ENCODE assay signal across 1 cellular context in the genomic region with DNA sequence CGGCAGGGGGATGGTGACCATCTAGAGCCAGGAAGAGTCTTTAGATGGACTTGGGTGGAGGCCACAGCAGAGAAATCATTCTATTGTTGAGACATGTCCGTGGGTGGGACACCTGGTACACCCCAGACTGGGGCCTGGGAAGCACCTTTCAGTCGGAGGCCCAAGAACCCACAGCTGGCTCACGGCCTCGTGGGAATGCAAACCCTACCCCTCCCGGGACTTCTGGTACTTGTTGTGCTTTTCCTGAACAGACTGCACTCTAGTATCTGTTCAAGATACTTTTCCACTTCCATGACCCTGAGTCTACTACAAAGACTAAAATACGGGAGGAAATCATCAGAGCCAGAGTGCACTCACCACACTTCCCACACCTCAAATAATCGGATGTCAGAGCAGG.
A peak's percentile ranks its signal among the peaks of the same experiment; 100 is the strongest.
TF ChIP-seq lines count a peak whose summit lies in the region.

No MANE protein-coding gene starts in this region.

TF ChIP-seq in GM12878, 131 proteins besides CTCF, POLR2A, EP300 and RAD21 (continued from another document):
- TF ChIP-seq, protein P1, sequence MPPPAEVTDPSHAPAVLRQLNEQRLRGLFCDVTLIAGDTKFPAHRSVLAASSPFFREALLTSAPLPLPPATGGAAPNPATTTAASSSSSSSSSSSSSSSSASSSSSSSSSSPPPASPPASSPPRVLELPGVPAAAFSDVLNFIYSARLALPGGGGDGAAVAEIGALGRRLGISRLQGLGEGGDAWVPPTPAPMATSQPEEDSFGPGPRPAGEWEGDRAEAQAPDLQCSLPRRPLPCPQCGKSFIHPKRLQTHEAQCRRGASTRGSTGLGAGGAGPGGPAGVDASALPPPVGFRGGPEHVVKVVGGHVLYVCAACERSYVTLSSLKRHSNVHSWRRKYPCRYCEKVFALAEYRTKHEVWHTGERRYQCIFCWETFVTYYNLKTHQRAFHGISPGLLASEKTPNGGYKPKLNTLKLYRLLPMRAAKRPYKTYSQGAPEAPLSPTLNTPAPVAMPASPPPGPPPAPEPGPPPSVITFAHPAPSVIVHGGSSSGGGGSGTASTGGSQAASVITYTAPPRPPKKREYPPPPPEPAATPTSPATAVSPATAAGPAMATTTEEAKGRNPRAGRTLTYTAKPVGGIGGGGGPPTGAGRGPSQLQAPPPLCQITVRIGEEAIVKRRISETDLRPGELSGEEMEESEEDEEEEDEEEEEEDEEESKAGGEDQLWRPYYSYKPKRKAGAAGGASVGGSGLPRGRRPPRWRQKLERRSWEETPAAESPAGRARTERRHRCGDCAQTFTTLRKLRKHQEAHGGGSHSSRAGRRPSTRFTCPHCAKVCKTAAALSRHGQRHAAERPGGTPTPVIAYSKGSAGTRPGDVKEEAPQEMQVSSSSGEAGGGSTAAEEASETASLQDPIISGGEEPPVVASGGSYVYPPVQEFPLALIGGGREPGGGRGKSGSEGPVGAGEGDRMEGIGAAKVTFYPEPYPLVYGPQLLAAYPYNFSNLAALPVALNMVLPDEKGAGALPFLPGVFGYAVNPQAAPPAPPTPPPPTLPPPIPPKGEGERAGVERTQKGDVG (CRISPR knock-in tag; IDR thresholded peaks at IDR 0.05): no peak
- TF ChIP-seq NR2C1 (IDR thresholded peaks at IDR 0.05) (no peak), DPF2 (IDR thresholded peaks at IDR 0.05) (no peak), IRF4 (IDR thresholded peaks at IDR 0.05; ENCODE audit: low read depth, low read length) (no peak), ZNF384 (IDR thresholded peaks at IDR 0.05; ENCODE audit: borderline replicate concordance, low read depth, low read length) (no peak), ESRRA (IDR thresholded peaks at IDR 0.05; ENCODE audit: low read length) (no peak), CBFB (IDR thresholded peaks at IDR 0.05; ENCODE audit: low read depth) (0 out of 2 replicates have a peak, but pooled peaks have one; percentile 12), PAX8 (IDR thresholded peaks at IDR 0.05) (no peak), RB1 (IDR thresholded peaks at IDR 0.05; ENCODE audit: borderline replicate concordance) (no peak), ZNF24 (IDR thresholded peaks at IDR 0.05) (no peak), SREBF1 (IDR thresholded peaks at IDR 0.05; ENCODE audit: low read length) (no peak), KLF5 (IDR thresholded peaks at IDR 0.05; ENCODE audit: partially characterized antibody) (no peak), RBBP5 (conservative IDR thresholded peaks at IDR 0.05) (no peak), TCF3 (IDR thresholded peaks at IDR 0.05; ENCODE audit: borderline replicate concordance, insufficient read depth, low read depth, low read length) (0 out of 2 replicates have a peak, but pooled peaks have one; percentile 47), KAT2A (conservative IDR thresholded peaks at IDR 0.05; ENCODE audit: control insufficient read depth, low read depth, low read length) (no peak), SP1 (IDR thresholded peaks at IDR 0.05; ENCODE audit: low read depth, low read length) (no peak), MXI1 (IDR thresholded peaks at IDR 0.05; ENCODE audit: low read depth, low read length) (no peak), RUNX3 (IDR thresholded peaks at IDR 0.05; ENCODE audit: low read length) (peak; percentile 67), GATAD2B (conservative IDR thresholded peaks at IDR 0.05; ENCODE audit: low read depth) (peak; percentile 50; the same call in 1 of the 2 replicates), IKZF2 (IDR thresholded peaks at IDR 0.05) (0 out of 4 replicates have a peak, but pooled peaks of 1 of the 2 experiments have one; percentile 11), ZZZ3 (IDR thresholded peaks at IDR 0.05; ENCODE audit: control insufficient read depth, insufficient read length, low read depth) (no peak), GABPA (IDR thresholded peaks at IDR 0.05; ENCODE audit: low read depth) (no peak), TBL1XR1 (IDR thresholded peaks at IDR 0.05; ENCODE audit: low read depth, low read length) (no peak), KDM1A (IDR thresholded peaks at IDR 0.05; ENCODE audit: borderline replicate concordance) (no peak), POU2F2 (IDR thresholded peaks at IDR 0.05; ENCODE audit: borderline replicate concordance, low read depth, low read length) (no peak), MEF2A (IDR thresholded peaks at IDR 0.05; ENCODE audit: insufficient read depth, low read depth, low read length) (no peak), BACH1 (IDR thresholded peaks at IDR 0.05; ENCODE audit: borderline replicate concordance) (no peak), BHLHE40 (IDR thresholded peaks at IDR 0.05; ENCODE audit: borderline replicate concordance in 1 of 2, low read depth in 2 of 2, low read length in 1 of 2) (no peak), EZH2 (IDR thresholded peaks at IDR 0.05; ENCODE audit: borderline replicate concordance, control insufficient read depth, low read depth, low read length) (no peak), TCF12 (IDR thresholded peaks at IDR 0.05; ENCODE audit: low read depth, low read length) (peak; percentile 94), SRF (IDR thresholded peaks at IDR 0.05; ENCODE audit: low read depth in 2 of 2, low read length in 2 of 2) (no peak), RCOR1 (conservative IDR thresholded peaks at IDR 0.05; ENCODE audit: low read depth, low read length) (no peak), CHD1 (IDR thresholded peaks at IDR 0.05; ENCODE audit: low read depth, low read length) (no peak), EGR1 (IDR thresholded peaks at IDR 0.05; ENCODE audit: borderline replicate concordance in 1 of 2, low read depth in 2 of 2, low read length in 2 of 2) (0 out of 3 replicates have a peak, but pooled peaks of 1 of the 2 experiments have one; percentile 48)
- TF ChIP-seq, protein P2, sequence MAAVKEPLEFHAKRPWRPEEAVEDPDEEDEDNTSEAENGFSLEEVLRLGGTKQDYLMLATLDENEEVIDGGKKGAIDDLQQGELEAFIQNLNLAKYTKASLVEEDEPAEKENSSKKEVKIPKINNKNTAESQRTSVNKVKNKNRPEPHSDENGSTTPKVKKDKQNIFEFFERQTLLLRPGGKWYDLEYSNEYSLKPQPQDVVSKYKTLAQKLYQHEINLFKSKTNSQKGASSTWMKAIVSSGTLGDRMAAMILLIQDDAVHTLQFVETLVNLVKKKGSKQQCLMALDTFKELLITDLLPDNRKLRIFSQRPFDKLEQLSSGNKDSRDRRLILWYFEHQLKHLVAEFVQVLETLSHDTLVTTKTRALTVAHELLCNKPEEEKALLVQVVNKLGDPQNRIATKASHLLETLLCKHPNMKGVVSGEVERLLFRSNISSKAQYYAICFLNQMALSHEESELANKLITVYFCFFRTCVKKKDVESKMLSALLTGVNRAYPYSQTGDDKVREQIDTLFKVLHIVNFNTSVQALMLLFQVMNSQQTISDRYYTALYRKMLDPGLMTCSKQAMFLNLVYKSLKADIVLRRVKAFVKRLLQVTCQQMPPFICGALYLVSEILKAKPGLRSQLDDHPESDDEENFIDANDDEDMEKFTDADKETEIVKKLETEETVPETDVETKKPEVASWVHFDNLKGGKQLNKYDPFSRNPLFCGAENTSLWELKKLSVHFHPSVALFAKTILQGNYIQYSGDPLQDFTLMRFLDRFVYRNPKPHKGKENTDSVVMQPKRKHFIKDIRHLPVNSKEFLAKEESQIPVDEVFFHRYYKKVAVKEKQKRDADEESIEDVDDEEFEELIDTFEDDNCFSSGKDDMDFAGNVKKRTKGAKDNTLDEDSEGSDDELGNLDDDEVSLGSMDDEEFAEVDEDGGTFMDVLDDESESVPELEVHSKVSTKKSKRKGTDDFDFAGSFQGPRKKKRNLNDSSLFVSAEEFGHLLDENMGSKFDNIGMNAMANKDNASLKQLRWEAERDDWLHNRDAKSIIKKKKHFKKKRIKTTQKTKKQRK (IDR thresholded peaks at IDR 0.05; ENCODE audit: low read depth, low read length): no peak
- TF ChIP-seq, protein P3, sequence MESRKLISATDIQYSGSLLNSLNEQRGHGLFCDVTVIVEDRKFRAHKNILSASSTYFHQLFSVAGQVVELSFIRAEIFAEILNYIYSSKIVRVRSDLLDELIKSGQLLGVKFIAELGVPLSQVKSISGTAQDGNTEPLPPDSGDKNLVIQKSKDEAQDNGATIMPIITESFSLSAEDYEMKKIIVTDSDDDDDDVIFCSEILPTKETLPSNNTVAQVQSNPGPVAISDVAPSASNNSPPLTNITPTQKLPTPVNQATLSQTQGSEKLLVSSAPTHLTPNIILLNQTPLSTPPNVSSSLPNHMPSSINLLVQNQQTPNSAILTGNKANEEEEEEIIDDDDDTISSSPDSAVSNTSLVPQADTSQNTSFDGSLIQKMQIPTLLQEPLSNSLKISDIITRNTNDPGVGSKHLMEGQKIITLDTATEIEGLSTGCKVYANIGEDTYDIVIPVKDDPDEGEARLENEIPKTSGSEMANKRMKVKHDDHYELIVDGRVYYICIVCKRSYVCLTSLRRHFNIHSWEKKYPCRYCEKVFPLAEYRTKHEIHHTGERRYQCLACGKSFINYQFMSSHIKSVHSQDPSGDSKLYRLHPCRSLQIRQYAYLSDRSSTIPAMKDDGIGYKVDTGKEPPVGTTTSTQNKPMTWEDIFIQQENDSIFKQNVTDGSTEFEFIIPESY (IDR thresholded peaks at IDR 0.05): no peak
- TF ChIP-seq, protein P4, sequence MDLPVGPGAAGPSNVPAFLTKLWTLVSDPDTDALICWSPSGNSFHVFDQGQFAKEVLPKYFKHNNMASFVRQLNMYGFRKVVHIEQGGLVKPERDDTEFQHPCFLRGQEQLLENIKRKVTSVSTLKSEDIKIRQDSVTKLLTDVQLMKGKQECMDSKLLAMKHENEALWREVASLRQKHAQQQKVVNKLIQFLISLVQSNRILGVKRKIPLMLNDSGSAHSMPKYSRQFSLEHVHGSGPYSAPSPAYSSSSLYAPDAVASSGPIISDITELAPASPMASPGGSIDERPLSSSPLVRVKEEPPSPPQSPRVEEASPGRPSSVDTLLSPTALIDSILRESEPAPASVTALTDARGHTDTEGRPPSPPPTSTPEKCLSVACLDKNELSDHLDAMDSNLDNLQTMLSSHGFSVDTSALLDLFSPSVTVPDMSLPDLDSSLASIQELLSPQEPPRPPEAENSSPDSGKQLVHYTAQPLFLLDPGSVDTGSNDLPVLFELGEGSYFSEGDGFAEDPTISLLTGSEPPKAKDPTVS (IDR thresholded peaks at IDR 0.05; ENCODE audit: low read depth, low read length): no peak
- TF ChIP-seq, protein P5, sequence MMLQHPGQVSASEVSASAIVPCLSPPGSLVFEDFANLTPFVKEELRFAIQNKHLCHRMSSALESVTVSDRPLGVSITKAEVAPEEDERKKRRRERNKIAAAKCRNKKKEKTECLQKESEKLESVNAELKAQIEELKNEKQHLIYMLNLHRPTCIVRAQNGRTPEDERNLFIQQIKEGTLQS (IDR thresholded peaks at IDR 0.05; ENCODE audit: borderline replicate concordance, extremely low read depth, low read depth, low read length): no peak
- TF ChIP-seq, protein P6, sequence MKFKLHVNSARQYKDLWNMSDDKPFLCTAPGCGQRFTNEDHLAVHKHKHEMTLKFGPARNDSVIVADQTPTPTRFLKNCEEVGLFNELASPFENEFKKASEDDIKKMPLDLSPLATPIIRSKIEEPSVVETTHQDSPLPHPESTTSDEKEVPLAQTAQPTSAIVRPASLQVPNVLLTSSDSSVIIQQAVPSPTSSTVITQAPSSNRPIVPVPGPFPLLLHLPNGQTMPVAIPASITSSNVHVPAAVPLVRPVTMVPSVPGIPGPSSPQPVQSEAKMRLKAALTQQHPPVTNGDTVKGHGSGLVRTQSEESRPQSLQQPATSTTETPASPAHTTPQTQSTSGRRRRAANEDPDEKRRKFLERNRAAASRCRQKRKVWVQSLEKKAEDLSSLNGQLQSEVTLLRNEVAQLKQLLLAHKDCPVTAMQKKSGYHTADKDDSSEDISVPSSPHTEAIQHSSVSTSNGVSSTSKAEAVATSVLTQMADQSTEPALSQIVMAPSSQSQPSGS (IDR thresholded peaks at IDR 0.05; ENCODE audit: low read length): no peak; the same call in 1 of the 2 replicates
- TF ChIP-seq, protein P7, sequence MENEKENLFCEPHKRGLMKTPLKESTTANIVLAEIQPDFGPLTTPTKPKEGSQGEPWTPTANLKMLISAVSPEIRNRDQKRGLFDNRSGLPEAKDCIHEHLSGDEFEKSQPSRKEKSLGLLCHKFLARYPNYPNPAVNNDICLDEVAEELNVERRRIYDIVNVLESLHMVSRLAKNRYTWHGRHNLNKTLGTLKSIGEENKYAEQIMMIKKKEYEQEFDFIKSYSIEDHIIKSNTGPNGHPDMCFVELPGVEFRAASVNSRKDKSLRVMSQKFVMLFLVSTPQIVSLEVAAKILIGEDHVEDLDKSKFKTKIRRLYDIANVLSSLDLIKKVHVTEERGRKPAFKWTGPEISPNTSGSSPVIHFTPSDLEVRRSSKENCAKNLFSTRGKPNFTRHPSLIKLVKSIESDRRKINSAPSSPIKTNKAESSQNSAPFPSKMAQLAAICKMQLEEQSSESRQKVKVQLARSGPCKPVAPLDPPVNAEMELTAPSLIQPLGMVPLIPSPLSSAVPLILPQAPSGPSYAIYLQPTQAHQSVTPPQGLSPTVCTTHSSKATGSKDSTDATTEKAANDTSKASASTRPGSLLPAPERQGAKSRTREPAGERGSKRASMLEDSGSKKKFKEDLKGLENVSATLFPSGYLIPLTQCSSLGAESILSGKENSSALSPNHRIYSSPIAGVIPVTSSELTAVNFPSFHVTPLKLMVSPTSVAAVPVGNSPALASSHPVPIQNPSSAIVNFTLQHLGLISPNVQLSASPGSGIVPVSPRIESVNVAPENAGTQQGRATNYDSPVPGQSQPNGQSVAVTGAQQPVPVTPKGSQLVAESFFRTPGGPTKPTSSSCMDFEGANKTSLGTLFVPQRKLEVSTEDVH (IDR thresholded peaks at IDR 0.05; ENCODE audit: low read depth, partially characterized antibody): no peak
- TF ChIP-seq, protein P8, sequence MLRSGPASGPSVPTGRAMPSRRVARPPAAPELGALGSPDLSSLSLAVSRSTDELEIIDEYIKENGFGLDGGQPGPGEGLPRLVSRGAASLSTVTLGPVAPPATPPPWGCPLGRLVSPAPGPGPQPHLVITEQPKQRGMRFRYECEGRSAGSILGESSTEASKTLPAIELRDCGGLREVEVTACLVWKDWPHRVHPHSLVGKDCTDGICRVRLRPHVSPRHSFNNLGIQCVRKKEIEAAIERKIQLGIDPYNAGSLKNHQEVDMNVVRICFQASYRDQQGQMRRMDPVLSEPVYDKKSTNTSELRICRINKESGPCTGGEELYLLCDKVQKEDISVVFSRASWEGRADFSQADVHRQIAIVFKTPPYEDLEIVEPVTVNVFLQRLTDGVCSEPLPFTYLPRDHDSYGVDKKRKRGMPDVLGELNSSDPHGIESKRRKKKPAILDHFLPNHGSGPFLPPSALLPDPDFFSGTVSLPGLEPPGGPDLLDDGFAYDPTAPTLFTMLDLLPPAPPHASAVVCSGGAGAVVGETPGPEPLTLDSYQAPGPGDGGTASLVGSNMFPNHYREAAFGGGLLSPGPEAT (IDR thresholded peaks at IDR 0.05; ENCODE audit: low read depth): no peak
TF ChIP-seq in GM12878: peak in this region for 12.
